Comparison of ENCODE assay signal across 1 cellular context in genomic region chr9:122791872-122792669, GRCh38.
TF ChIP-seq lines count a peak whose summit lies in the region.

No MANE protein-coding gene starts in this region.

TF ChIP-seq in HEK293, 187 proteins besides CTCF, POLR2A, EP300 and RAD21 (continued from another document):
- TF ChIP-seq ZNF518A (tag by site-specific recombination; conservative IDR thresholded peaks at IDR 0.05; ENCODE audit: low read depth) = peak; percentile 57; the same call in 1 of the 2 replicates
- peak; percentile 42 for TF ChIP-seq ZNF426 (tag by site-specific recombination; IDR thresholded peaks at IDR 0.05)
- no peak for TF ChIP-seq ZNF621 (tag by site-specific recombination; IDR thresholded peaks at IDR 0.05)
- peak; percentile 44; the same call in 1 of the 2 replicates for TF ChIP-seq ZNF140 (tag by site-specific recombination; IDR thresholded peaks at IDR 0.05)
TF ChIP-seq in HEK293: peak in this region for 9.
